Comparison of ENCODE assay signal across 8 cellular contexts in genomic region chr11:47269002-47269828, GRCh38. TPM values are rescaled to one million over a fixed set of nuclear protein-coding genes. Genes with fewer than 3 reads are reported as not detected.
DNase-seq lines count a peak whose midpoint lies in the region; TF ChIP-seq lines count a peak whose summit lies in the region.

No MANE protein-coding gene starts in this region.

- H3K4me3 ChIP-seq in SK-N-MC (peak overlapping the region; percentile 81), suprapubic skin (peak overlapping the region; percentile 77)

- H3K9ac ChIP-seq in SK-N-MC (ENCODE audit: insufficient read length): peak overlapping the region; percentile 82

- no peak for TF ChIP-seq EP300 in suprapubic skin (IDR thresholded peaks at IDR 0.05)

- H3K27ac ChIP-seq in SK-N-MC (peak overlapping the region; percentile 98), suprapubic skin (peak overlapping the region; percentile 93)

- peaks cover 5% of the 10 kb centered on the region for H3K27me3 Mint-ChIP-seq in HFFc6 (ENCODE audit: insufficient read depth)

- H3K4me1 Mint-ChIP-seq in HFFc6 (ENCODE audit: low read depth): peaks cover 59% of the 10 kb centered on the region

- H3K9me3 ChIP-seq in SK-N-MC (ENCODE audit: low read depth, low read length) (no peaks in the 10 kb centered on the region), suprapubic skin (no peaks in the 10 kb centered on the region)

- DNase-seq in GM03348 (ENCODE audit: low spot score): peak; percentile 97
- DNase-seq in HFFc6: peak; percentile 88
- DNase-seq in MV-4-11 (lab: John Stamatoyannopoulos, UW): peak; percentile 99
- peak; percentile 90 for DNase-seq in SK-N-MC (ENCODE audit: low read depth, low spot score)
- DNase-seq in activated naive CD4-positive, alpha-beta T cell treated with anti-CD3 and anti-CD28 coated beads, Interleukin-2, amount 50 U/mL, for 16 hours: peak; percentile 87
- peak; percentile 93 for DNase-seq in germinal center (ENCODE audit: low spot score)
- peak; percentile 88 for DNase-seq in occipital lobe (lab: John Stamatoyannopoulos, UW)
- peak; percentile 93 to 94 for DNase-seq in suprapubic skin (ENCODE audit: low spot score in 2 of 2)

- H3K4me3 Mint-ChIP-seq in HFFc6: peak overlapping the region; percentile 90

- H3K9me3 Mint-ChIP-seq in HFFc6: no peaks in the 10 kb centered on the region

- peak overlapping the region; percentile 97 for H3K27ac Mint-ChIP-seq in HFFc6

- TF ChIP-seq POLR2A in suprapubic skin (IDR thresholded peaks at IDR 0.05): no peak

- peak; percentile 55 for TF ChIP-seq CTCF in HFFc6 (IDR thresholded peaks at IDR 0.05)
- TF ChIP-seq CTCF in suprapubic skin (IDR thresholded peaks at IDR 0.05): peak; percentile 21 to 26

- no peaks in the 10 kb centered on the region for H3K27me3 ChIP-seq in suprapubic skin

- WGBS in suprapubic skin: under 1% methylated on average over 16 of the region's 52 CpGs

- peaks cover 5% of the 10 kb centered on the region for H3K36me3 Mint-ChIP-seq in HFFc6 (ENCODE audit: low read depth)

- H3K36me3 ChIP-seq in SK-N-MC (ENCODE audit: insufficient read depth, low read length) (peaks cover under 1% of the 10 kb centered on the region; the same call in 1 of the 2 replicates), suprapubic skin (peaks cover under 1% of the 10 kb centered on the region)

- H3K4me1 ChIP-seq in suprapubic skin: peaks cover 49% of the 10 kb centered on the region

RNA-seq across cellular contexts. Expression of gene MADD, which starts 0.7 kb away (rescaled TPM):
- total RNA-seq in HFFc6 (2021; fragmentation: NEBNext Ultra II Directional; extraction: Animal tissue kit (Norgen Biotek cat#: 25700)): 10 to 100 TPM; 22.4 to 30.5 (median 25.2) TPM
- total RNA-seq in occipital lobe (58.0 TPM), suprapubic skin (10 to 100 TPM; 47.1 to 91.1 (median 71.3) TPM)

RNA-seq across cellular contexts. Expression of gene NR1H3, which starts 11.4 kb away (rescaled TPM):
- total RNA-seq in HFFc6 (2021; fragmentation: NEBNext Ultra II Directional; extraction: Animal tissue kit (Norgen Biotek cat#: 25700)): 10 to 100 TPM in 2 of 6 experiments, 1 to 10 TPM in 4; 5.4 to 11.2 (median 9.2) TPM
- total RNA-seq in occipital lobe (8.1 TPM), suprapubic skin (10 to 100 TPM; 17.5 to 27.0 (median 25.0) TPM)

RNA-seq across cellular contexts. Expression of gene ACP2, which starts 20.6 kb away (rescaled TPM):
- 10 to 100 TPM; 33.4 to 37.4 (median 36.1) TPM for total RNA-seq in HFFc6 (2021; fragmentation: NEBNext Ultra II Directional; extraction: Animal tissue kit (Norgen Biotek cat#: 25700))
- total RNA-seq in occipital lobe (28.1 TPM), suprapubic skin (10 to 100 TPM; 22.9 to 28.0 (median 24.6) TPM)

RNA-seq across cellular contexts. Expression of gene DDB2, which starts 54.4 kb away (rescaled TPM):
- total RNA-seq in HFFc6 (2021; fragmentation: NEBNext Ultra II Directional; extraction: Animal tissue kit (Norgen Biotek cat#: 25700)): 10 to 100 TPM; 23.6 to 38.7 (median 33.7) TPM
- total RNA-seq in occipital lobe: 5.5 TPM
- 100 to 1,000 TPM in 1 of 4 donors, 10 to 100 TPM in 3; 53.4 to 193 (median 71.8) TPM for total RNA-seq in suprapubic skin

Comparison
In these comparisons a context has a peak if more than half of its experiments do, and no peak if none do; other contexts are left out.
1. Peak in every context shown above with its lines: DNase-seq, H3K4me3 ChIP-seq and H3K27ac ChIP-seq.